Comparison of ENCODE assay signal across 9 cellular contexts in the genomic region with DNA sequence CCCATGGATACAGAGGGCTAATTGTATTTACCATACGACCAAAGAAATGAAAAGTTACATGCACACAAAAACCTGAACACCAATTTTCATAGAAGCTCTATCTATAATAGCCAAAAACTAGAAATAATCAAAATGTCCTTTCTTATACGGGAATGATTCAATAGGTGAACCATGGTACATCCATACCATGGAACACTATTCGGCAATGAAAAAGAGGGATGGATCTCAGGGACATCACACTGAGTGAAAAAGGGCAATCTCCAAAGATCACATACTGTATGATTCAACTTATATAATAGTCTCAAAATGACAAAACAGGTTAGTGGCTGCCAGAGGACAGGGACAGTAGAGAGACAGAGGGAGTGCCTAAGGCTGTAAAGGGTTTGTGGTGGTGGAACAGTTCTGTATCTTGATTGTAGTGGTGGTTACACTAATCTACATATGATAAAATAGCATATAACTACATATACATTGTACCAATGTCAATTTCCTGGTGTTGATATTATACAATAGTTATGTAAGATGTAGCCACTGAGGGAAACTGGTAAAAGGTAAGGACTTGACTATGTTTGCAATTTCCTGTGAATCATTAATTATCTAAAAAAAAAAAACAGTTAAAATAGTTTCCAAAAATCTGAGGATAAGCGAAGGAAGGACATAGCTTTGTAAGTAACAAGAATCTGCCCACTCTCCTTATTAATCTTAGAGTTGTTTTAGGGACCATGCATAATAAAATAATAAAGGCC. TPM values are rescaled to one million over a fixed set of nuclear protein-coding genes. Genes with fewer than 3 reads are reported as not detected.
A peak's percentile ranks its signal among the peaks of the same experiment; 100 is the strongest.
DNase-seq lines count a peak whose midpoint lies in the region; ATAC-seq and TF ChIP-seq lines count a peak whose summit lies in the region.
"Had no signal": no experiment of that assay in that cellular context is flagged by ENCODE, and none has a peak within 500 bp of the region (broad histone marks: within the 10 kb centered on the region; RNA-seq: fewer than 3 reads in every experiment).

No MANE protein-coding gene starts in this region.

- H3K4me1 Mint-ChIP-seq in activated naive CD8-positive, alpha-beta T cell treated with anti-CD3 and anti-CD28 coated beads, Interleukin-2, amount 50 U/mL, for 24 hours, result peaks cover 67% of the 10 kb centered on the region

- intact Hi-C loops in left cardiac atrium (cut with DNase I) (no loop called here), lower leg skin (cut with DNase I; ENCODE audit: low total_unique reads) (no loop called here), adrenal gland (cut with DNase I) (loop anchor here in 1 of 2 donors (10.0 kb wide), 1 partner anchor 54 kb away; a partner anchor contains a TSS)

- CTCF ChIA-PET in HEK293 (lab: Yijun Ruan, JAX), result interaction anchor here (0.7 kb wide), 1 partner anchor 16 kb away, joined by 3 read pairs; no protein-coding TSS in a partner anchor

- H3K4me1 ChIP-seq in ACC112 (ENCODE audit: control insufficient read depth, insufficient read depth, low read length, unreplicated experiment), result peaks cover 21% of the 10 kb centered on the region
- H3K4me1 ChIP-seq in HEK293 (ENCODE audit: control insufficient read depth, insufficient read depth, low read length), result peaks cover 12% of the 10 kb centered on the region
- peaks cover 22 to 24% of the 10 kb centered on the region in 2 donors for H3K4me1 ChIP-seq in mucosa of rectum (ENCODE audit: control insufficient read depth in 2 of 2, insufficient read depth in 2 of 2, low read length in 2 of 2)
- H3K4me1 ChIP-seq in adrenal gland (replicated peaks in 1 of 2), result peaks cover 38 to 46% of the 10 kb centered on the region in 2 donors

- in situ Hi-C loops in KBM-7 (cut with MboI; ENCODE audit: low pct_unique_long_range_greater_than_20kb, low sequenced_read_pairs), result no loop called here

- ATAC-seq in activated naive CD8-positive, alpha-beta T cell treated with anti-CD3 and anti-CD28 coated beads, Interleukin-2, amount 50 U/mL, for 24 hours, result no peak
- ATAC-seq in left cardiac atrium, result no peak

- POLR2A ChIA-PET in HEK293 (lab: Yijun Ruan, JAX), result no interaction called here

- H3K9me3 ChIP-seq in HEK293 (ENCODE audit: control insufficient read depth, insufficient read depth, low read depth, low read length) (no peaks in the 10 kb centered on the region), mucosa of rectum (ENCODE audit: control insufficient read depth in 2 of 2, low read length in 2 of 2) (no peaks in the 10 kb centered on the region), adrenal gland (replicated peaks in 1 of 3) (no peaks in the 10 kb centered on the region)

- no peak for DNase-seq in activated naive CD8-positive, alpha-beta T cell treated with anti-CD3 and anti-CD28 coated beads, Interleukin-2, amount 50 U/mL, for 24 hours
- DNase-seq in left cardiac atrium (no peak), lower leg skin (ENCODE audit: low spot score in 2 of 2) (no peak), adrenal gland (no peak), KBM-7 (no peak)
- DNase-seq: Right ventricle myocardium superior had no signal

- no peak for TF ChIP-seq POLR2A in lower leg skin (IDR thresholded peaks at IDR 0.05)
- TF ChIP-seq POLR2A in adrenal gland (IDR thresholded peaks at IDR 0.05), result no peak

- no peak overlapping the region for H3K27ac ChIP-seq in ACC112 (ENCODE audit: low read depth, low read length)
- H3K27ac ChIP-seq in HEK293 (ENCODE audit: extremely low read depth, low read depth, low read length), result no peak overlapping the region
- peak overlapping the region; percentile 68 to 97 for H3K27ac ChIP-seq in mucosa of rectum (ENCODE audit: low read depth in 2 of 2, low read length in 2 of 2)
- no peak overlapping the region for H3K27ac ChIP-seq in adrenal gland

- H3K4me3 Mint-ChIP-seq in activated naive CD8-positive, alpha-beta T cell treated with anti-CD3 and anti-CD28 coated beads, Interleukin-2, amount 50 U/mL, for 24 hours, result peak overlapping the region; percentile 38

- no peaks in the 10 kb centered on the region for H3K27me3 Mint-ChIP-seq in activated naive CD8-positive, alpha-beta T cell treated with anti-CD3 and anti-CD28 coated beads, Interleukin-2, amount 50 U/mL, for 24 hours

- H3K79me2 ChIP-seq in ACC112 (ENCODE audit: control insufficient read depth, insufficient read depth, low read length, unreplicated experiment), result peaks cover 80% of the 10 kb centered on the region

- peak overlapping the region; percentile 60 for H3K27ac Mint-ChIP-seq in activated naive CD8-positive, alpha-beta T cell treated with anti-CD3 and anti-CD28 coated beads, Interleukin-2, amount 50 U/mL, for 24 hours

- WGBS in lower leg skin, 2 donors, result 88 to 94% methylated on average over 4 of the region's 4 CpGs
- WGBS in adrenal gland, 4 donors, result 75 to 82% (median 80%) methylated on average over 4 of the region's 4 CpGs

- peak overlapping the region; percentile 60 for H3K4me3 ChIP-seq in ACC112 (ENCODE audit: low read depth, low read length)
- H3K4me3 ChIP-seq in HEK293 (ENCODE audit: low read depth, low read length), result no peak overlapping the region
- H3K4me3 ChIP-seq in mucosa of rectum (ENCODE audit: low read length in 2 of 2), result peak overlapping the region in 1 of 2 donors; percentile 99
- no peak overlapping the region for H3K4me3 ChIP-seq in lower leg skin (ENCODE audit: low read depth, poor library complexity, severe bottlenecking)
- peak overlapping the region in 1 of 4 donors; percentile 97 for H3K4me3 ChIP-seq in adrenal gland

- H2AFZ ChIP-seq in ACC112 (ENCODE audit: low read length, unreplicated experiment), result no peak overlapping the region

- peaks cover 13% of the 10 kb centered on the region for H3K36me3 Mint-ChIP-seq in activated naive CD8-positive, alpha-beta T cell treated with anti-CD3 and anti-CD28 coated beads, Interleukin-2, amount 50 U/mL, for 24 hours (ENCODE audit: low read depth)

- H3K9me3 Mint-ChIP-seq in activated naive CD8-positive, alpha-beta T cell treated with anti-CD3 and anti-CD28 coated beads, Interleukin-2, amount 50 U/mL, for 24 hours, result no peaks in the 10 kb centered on the region

- TF ChIP-seq CTCF in HEK293 (tag by site-specific recombination; IDR thresholded peaks at IDR 0.05) (no peak), lower leg skin (IDR thresholded peaks at IDR 0.05) (no peak), adrenal gland (IDR thresholded peaks at IDR 0.05) (no peak)

- no peaks in the 10 kb centered on the region for H3K27me3 ChIP-seq in ACC112 (ENCODE audit: insufficient read depth, low read length)
- no peaks in the 10 kb centered on the region for H3K27me3 ChIP-seq in mucosa of rectum (ENCODE audit: control insufficient read depth in 2 of 2, insufficient read depth in 2 of 2, low read length in 2 of 2)
- H3K27me3 ChIP-seq in adrenal gland, result no peaks in the 10 kb centered on the region

- no peak overlapping the region for H3K9ac ChIP-seq in mucosa of rectum (ENCODE audit: low read depth in 1 of 2, low read length in 2 of 2)

- 0 out of 2 replicates have a peak, but pooled peaks cover 8% of the 10 kb centered on the region for H3K36me3 ChIP-seq in ACC112 (ENCODE audit: insufficient read depth, low read length)
- peaks cover 0 to 5% of the 10 kb centered on the region in 2 experiments; a peak in 1 of 3 replicates for H3K36me3 ChIP-seq in HEK293 (ENCODE audit: control insufficient read depth in 2 of 2, insufficient read depth in 1 of 2, low read length in 2 of 2)
- no peaks in the 10 kb centered on the region for H3K36me3 ChIP-seq in mucosa of rectum (ENCODE audit: control insufficient read depth in 2 of 2, insufficient read depth in 2 of 2, low read length in 2 of 2)
- H3K36me3 ChIP-seq in adrenal gland (replicated peaks in 1 of 2), result no peaks in the 10 kb centered on the region

TF ChIP-seq in HEK293, 187 proteins besides CTCF, POLR2A, EP300 and RAD21:
- TF ChIP-seq ZNF140 (tag by site-specific recombination; IDR thresholded peaks at IDR 0.05) (no peak), ZNF146 (tag by site-specific recombination; IDR thresholded peaks at IDR 0.05) (peak; percentile 75)
- TF ChIP-seq, protein P1, sequence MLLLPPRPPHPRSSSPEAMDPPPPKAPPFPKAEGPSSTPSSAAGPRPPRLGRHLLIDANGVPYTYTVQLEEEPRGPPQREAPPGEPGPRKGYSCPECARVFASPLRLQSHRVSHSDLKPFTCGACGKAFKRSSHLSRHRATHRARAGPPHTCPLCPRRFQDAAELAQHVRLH (tag by site-specific recombination; IDR thresholded peaks at IDR 0.05), result peak; percentile 63; the same call in 1 of the 2 replicates

RNA-seq across cellular contexts. Expression of a gene that starts 3.7 kb away (rescaled TPM):
- total RNA-seq in left cardiac atrium (10 to 100 TPM in 1 of 2 donors, 1 to 10 TPM in 1; 8.1 to 12.8 TPM), lower leg skin (10 to 100 TPM; 18.2 to 37.6 (median 24.5) TPM), adrenal gland (10 to 100 TPM; 12.1 to 33.0 (median 16.7) TPM)
- polyA plus RNA-seq in adrenal gland, result 10 to 100 TPM in 1 of 3 donors, 1 to 10 TPM in 2; 3.9 to 10.5 (median 6.0) TPM

RNA-seq across cellular contexts. Expression of a gene that starts 49.3 kb away (rescaled TPM):
- total RNA-seq in left cardiac atrium (1 to 10 TPM; 8.3 to 9.2 TPM), lower leg skin (1 to 10 TPM in 3 of 4 donors, under 1 TPM in 1; 0.65 to 4.8 (median 2.0) TPM), adrenal gland (10 to 100 TPM; 16.8 to 37.9 (median 21.3) TPM)
- 10 to 100 TPM in 2 of 3 donors, 1 to 10 TPM in 1; 9.7 to 18.7 (median 12.4) TPM for polyA plus RNA-seq in adrenal gland

Comparison
In these comparisons a context has a peak if more than half of its experiments do, and no peak if none do; other contexts are left out.
1. H3K27ac ChIP-seq: peak in mucosa of rectum (2 of 2); none in ACC112 (single experiment), HEK293 (single experiment) and adrenal gland (0 of 5).